Comparison of ENCODE assay signal across 9 cellular contexts in the genomic region with DNA sequence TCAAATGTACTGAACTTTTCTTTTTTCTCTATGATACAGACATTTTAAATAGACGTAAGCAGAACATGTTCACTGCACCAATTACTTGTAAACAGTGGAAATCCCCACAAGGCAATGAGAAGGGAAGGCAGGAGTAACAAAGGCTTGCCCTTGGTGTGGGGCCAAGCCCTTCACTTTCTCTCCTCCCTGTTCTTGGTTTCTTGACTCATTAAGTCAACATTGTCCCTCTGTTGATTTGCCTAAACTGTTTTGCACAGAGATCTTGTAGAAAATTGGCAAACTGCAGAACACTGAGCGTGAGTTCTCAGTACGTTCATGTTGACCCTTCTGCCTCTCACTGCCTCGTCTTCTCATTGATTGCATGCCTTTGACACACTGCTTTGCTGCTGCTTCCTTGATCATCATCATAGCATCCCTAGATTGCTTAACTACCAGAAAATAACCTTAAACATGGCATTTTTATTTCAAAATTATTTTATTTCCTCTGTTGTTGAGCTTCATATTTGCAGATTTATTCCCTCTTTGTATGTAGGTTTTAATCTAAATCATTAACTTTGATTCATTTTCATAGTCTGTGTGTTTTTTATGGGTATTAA.
DNase-seq lines count a peak whose midpoint lies in the region; ATAC-seq and TF ChIP-seq lines count a peak whose summit lies in the region.
"Had no signal": no experiment of that assay in that cellular context is flagged by ENCODE, and none has a peak within 500 bp of the region (broad histone marks: within the 10 kb centered on the region; RNA-seq: fewer than 3 reads in every experiment).

No MANE protein-coding gene starts in this region.

- ATAC-seq in HG03095 (IDR thresholded peaks at IDR 0.05; ENCODE audit: unreplicated experiment): peak; percentile 53
- peak; percentile 95 to 98 for ATAC-seq in lower lobe of right lung
- ATAC-seq in HG03571 (IDR thresholded peaks at IDR 0.05; ENCODE audit: unreplicated experiment): no peak

- peak overlapping the region; percentile 12 for H3K27ac ChIP-seq in lower lobe of right lung
- H3K27ac ChIP-seq: C4-2B had no signal

- no peaks in the 10 kb centered on the region for H3K36me3 ChIP-seq in lower lobe of right lung

- no peak overlapping the region for H3K4me3 ChIP-seq in astrocyte of the cerebellum (ENCODE audit: low read depth, low read length)
- no peak overlapping the region for H3K4me3 ChIP-seq in lower lobe of right lung

- DNase-seq in NCI-H748 (lab: John Stamatoyannopoulos, UW; ENCODE audit: unreplicated experiment): peak; percentile 14
- DNase-seq in NCI-H748 treated with DMSO at 0.1 percent for 48 hours (lab: John Stamatoyannopoulos, UW): no peak
- peak; percentile 94 for DNase-seq in astrocyte of the cerebellum (ENCODE audit: low read depth)
- DNase-seq in lower lobe of right lung: peak; percentile 75
- DNase-seq in erythroblast (lab: John Stamatoyannopoulos, UW): no peak
- no peak for DNase-seq in iPS-NIHi11 (ENCODE audit: low spot score)

- H3K9me3 ChIP-seq in lower lobe of right lung: no peaks in the 10 kb centered on the region

- in situ Hi-C loops in astrocyte of the cerebellum (cut with HindIII; ENCODE audit: low sequenced_read_pairs): no loop called here

- no peak for TF ChIP-seq POLR2A in erythroblast (IDR thresholded peaks at IDR 0.05; ENCODE audit: low read length)

- TF ChIP-seq CTCF in astrocyte of the cerebellum (IDR thresholded peaks at IDR 0.05; ENCODE audit: low read depth, low read length, missing control alignments) (no peak), lower lobe of right lung (IDR thresholded peaks at IDR 0.05) (no peak)

- H3K4me1 ChIP-seq in lower lobe of right lung: peaks cover 26% of the 10 kb centered on the region

- intact Hi-C loops in lower lobe of right lung (cut with DNase I): no loop called here

- no peaks in the 10 kb centered on the region for H3K27me3 ChIP-seq in lower lobe of right lung (ENCODE audit: low read depth)

Comparison
In these comparisons a context has a peak if more than half of its experiments do, and no peak if none do; other contexts are left out.
1. DNase-seq: peak in NCI-H748 (single experiment), astrocyte of the cerebellum (single experiment) and lower lobe of right lung (single experiment); none in NCI-H748 treated with DMSO at 0.1 percent for 48 hours (single experiment), erythroblast (0 of 2) and iPS-NIHi11 (single experiment).